ENCODE assay signal across 1 cellular context in the genomic region with DNA sequence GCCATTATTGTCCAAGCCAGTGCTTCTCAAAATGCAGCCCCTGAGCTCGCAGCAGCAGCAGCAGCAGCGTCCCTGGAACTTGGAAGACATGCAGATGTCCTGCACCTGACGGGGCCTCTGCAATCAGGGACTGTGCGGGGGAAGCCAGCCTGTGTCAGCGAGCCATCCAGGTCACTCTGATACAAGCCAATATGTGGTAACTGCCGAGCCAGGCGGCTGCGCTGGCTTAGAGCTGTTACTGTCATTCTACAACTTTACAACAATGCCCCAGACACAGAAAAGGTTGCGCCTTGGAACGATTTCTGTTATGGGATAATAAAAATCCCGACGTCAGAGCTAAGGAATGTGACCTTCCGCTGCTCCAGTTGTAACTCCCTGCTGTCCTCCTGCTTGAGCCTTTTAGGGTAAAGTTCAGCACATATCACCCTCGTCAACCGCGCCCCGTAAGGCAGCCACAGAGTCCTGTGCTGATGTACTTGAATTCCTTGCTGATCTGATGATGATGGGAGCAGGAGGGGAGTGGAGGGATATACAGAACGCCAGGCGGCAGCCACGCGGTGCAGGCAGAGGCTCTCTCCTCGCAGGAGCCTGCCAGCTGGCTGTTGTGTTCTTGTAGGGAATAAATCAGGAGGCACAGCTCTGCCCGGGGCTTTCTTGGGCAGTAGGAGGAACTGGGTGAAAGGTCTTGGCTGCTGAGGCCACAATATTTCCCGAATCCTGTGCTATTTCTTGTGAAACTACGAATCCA.
TF ChIP-seq lines count a peak whose summit lies in the region.

No MANE protein-coding gene starts in this region.

TF ChIP-seq in endothelial cell of umbilical vein, 7 proteins besides CTCF, POLR2A, EP300 and RAD21:
- peak; percentile 70 for TF ChIP-seq JUN (IDR thresholded peaks at IDR 0.05; ENCODE audit: borderline replicate concordance, insufficient read depth, insufficient read length, low read depth)
- TF ChIP-seq POLR2AphosphoS5 (IDR thresholded peaks at IDR 0.05; ENCODE audit: insufficient read depth, low read depth, low read length), result peak; percentile 42
- TF ChIP-seq MYC (IDR thresholded peaks at IDR 0.05; ENCODE audit: low read depth, low read length), result peak; percentile 8
- no peak for TF ChIP-seq MAX (IDR thresholded peaks at IDR 0.05; ENCODE audit: insufficient read depth, insufficient read length)
TF ChIP-seq in endothelial cell of umbilical vein: peak in this region for 3.
